ENCODE assay signal across 1 cellular context in the genomic region with DNA sequence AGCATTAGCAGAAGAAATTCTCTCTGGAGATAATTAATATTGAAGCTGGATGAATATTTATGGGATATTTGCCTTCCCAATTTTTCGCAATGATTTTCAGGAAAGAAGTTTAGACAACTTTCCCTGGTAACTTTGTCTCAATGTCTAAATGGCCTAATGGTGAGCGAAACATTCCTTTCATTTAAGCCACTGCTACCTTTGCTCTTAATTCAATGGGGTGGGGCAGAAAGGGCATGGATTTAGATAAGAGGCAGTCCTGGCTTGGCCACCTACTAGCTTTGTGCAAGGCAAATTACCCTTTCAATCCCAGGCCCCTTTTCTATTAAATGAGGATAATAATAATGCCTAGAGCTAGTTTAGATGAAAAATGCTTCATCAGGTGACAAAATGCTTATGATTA.
TF ChIP-seq lines count a peak whose summit lies in the region.

No MANE protein-coding gene starts in this region.

TF ChIP-seq in endothelial cell of umbilical vein, 7 proteins besides CTCF, POLR2A, EP300 and RAD21 (continued from another document):
- TF ChIP-seq POLR2AphosphoS5 (IDR thresholded peaks at IDR 0.05; ENCODE audit: insufficient read depth, low read depth, low read length) = no peak
- TF ChIP-seq EZH2 (IDR thresholded peaks at IDR 0.05; ENCODE audit: borderline replicate concordance, low read depth, low read length, severe bottlenecking) = no peak
- TF ChIP-seq JUN (IDR thresholded peaks at IDR 0.05; ENCODE audit: borderline replicate concordance, insufficient read depth, insufficient read length, low read depth) = no peak
- no peak for TF ChIP-seq FOS (IDR thresholded peaks at IDR 0.05; ENCODE audit: borderline replicate concordance, insufficient read depth, low read length)
- no peak for TF ChIP-seq GATA2 (IDR thresholded peaks at IDR 0.05; ENCODE audit: insufficient read depth, insufficient read length, low read depth, low read length)
